1 cellular context compared by ENCODE assay signal in the genomic region with DNA sequence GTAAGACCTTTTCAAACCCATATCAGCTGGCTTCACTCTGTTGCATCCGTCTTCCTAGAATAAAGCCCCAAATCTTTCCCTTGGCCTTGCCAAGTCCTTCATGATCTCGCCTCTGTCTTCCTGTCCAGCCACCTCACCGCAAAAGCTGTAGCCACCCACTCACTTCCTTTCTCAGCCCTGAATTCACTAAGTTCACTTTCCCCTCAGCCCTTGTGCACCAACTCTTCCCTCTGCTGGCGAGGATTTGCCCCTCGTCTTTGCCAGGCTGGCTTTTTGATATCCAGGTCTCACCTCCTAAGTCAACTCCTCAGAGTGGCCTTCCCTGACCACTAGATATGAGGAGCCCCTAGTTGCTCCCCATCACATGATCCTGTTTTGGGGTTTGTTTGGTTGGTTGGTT.
TF ChIP-seq lines count a peak whose summit lies in the region.

No MANE protein-coding gene starts in this region.

TF ChIP-seq in K562, 482 proteins besides CTCF, POLR2A, EP300 and RAD21 (continued from another document):
- TF ChIP-seq, protein P1, sequence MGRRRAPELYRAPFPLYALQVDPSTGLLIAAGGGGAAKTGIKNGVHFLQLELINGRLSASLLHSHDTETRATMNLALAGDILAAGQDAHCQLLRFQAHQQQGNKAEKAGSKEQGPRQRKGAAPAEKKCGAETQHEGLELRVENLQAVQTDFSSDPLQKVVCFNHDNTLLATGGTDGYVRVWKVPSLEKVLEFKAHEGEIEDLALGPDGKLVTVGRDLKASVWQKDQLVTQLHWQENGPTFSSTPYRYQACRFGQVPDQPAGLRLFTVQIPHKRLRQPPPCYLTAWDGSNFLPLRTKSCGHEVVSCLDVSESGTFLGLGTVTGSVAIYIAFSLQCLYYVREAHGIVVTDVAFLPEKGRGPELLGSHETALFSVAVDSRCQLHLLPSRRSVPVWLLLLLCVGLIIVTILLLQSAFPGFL (CRISPR knock-in tag; IDR thresholded peaks at IDR 0.05), result no peak
- TF ChIP-seq SPI1 (IDR thresholded peaks at IDR 0.05; ENCODE audit: borderline replicate concordance, low read depth, low read length) (peak; percentile 30; the same call in 1 of the 2 replicates), EGR1 (conservative IDR thresholded peaks at IDR 0.05) (peak; percentile 88)
